ENCODE assay signal across 8 cellular contexts in the genomic region with DNA sequence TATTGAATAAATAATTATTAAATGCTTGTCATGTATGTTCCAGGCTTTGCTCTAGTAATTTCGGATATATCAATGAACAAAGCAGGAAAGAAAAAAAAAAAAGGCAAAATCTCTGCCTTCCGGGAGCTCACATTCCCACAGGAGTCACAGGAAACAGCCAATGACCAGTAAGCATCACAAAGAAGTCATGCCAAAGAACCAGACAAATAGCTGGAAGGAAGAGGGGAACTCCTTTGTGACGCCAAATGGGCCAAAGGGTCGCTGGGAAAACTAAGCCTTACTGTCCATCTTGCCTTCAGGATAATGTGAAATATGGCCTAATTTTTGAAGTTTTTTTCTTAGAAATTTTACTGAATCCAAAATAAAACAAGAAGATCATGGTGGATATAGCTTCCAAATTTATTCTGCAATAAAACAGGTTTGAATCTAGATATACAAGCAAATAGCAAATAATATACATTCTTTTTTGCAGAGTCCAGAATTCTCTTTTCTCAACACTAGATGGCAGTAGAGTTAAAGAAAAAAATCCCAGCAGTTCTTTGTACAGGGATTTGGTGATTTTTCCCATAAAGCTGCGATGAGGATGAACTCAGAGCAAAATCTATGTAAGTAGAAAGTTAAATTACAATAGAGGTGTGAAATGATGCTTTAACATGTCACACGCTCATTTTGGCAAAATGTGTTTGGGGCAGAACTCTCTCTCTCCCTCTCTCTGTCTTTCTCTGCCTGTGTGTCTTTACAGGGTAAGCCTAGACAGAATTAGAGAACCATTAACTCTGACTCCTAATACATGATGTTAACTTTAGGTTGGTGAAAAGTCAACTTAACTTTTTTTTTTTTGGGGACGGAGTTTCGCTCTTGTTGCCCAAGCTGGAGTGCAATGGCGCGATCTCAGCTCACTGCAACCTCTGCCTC.
DNase-seq lines count a peak whose midpoint lies in the region; ATAC-seq and TF ChIP-seq lines count a peak whose summit lies in the region.

No MANE protein-coding gene starts in this region.

- TF ChIP-seq CTCF in choroid plexus epithelial cell (conservative IDR thresholded peaks at IDR 0.05; ENCODE audit: low read depth, low read length) (peak; percentile 56), mesothelial cell of epicardium (IDR thresholded peaks at IDR 0.05; ENCODE audit: unreplicated experiment) (peak; percentile 81)

- no peak overlapping the region for H3K4me3 ChIP-seq in choroid plexus epithelial cell (ENCODE audit: low read depth, low read length)

- DNase-seq in SIG-M5 treated with dmso at 0.1 percent for 504 hours (lab: John Stamatoyannopoulos, UW; ENCODE audit: unreplicated experiment) (peak; percentile 4), SIG-M5 (lab: John Stamatoyannopoulos, UW) (no peak), NCI-H1694 treated with DMSO at 0.1 percent for 48 hours (lab: John Stamatoyannopoulos, UW) (peak; percentile 40), choroid plexus epithelial cell (ENCODE audit: low read depth) (peak; percentile 66), mesothelial cell of epicardium (ENCODE audit: low spot score in 2 of 2, unreplicated experiment in 2 of 2) (no peak), COR-L47 (lab: John Stamatoyannopoulos, UW) (no peak)
- no peak for DNase-seq in activated naive CD8-positive, alpha-beta T cell treated with anti-CD3 and anti-CD28 coated beads, Interleukin-2, amount 50 U/mL, for 24 hours

- no peaks in the 10 kb centered on the region for H3K27me3 Mint-ChIP-seq in mesothelial cell of epicardium (ENCODE audit: low read depth)
- H3K27me3 Mint-ChIP-seq in activated naive CD8-positive, alpha-beta T cell treated with anti-CD3 and anti-CD28 coated beads, Interleukin-2, amount 50 U/mL, for 24 hours = peaks cover 7% of the 10 kb centered on the region

- no peaks in the 10 kb centered on the region for H3K36me3 Mint-ChIP-seq in mesothelial cell of epicardium
- no peaks in the 10 kb centered on the region for H3K36me3 Mint-ChIP-seq in activated naive CD8-positive, alpha-beta T cell treated with anti-CD3 and anti-CD28 coated beads, Interleukin-2, amount 50 U/mL, for 24 hours (ENCODE audit: low read depth)

- H3K9me3 Mint-ChIP-seq in mesothelial cell of epicardium = no peaks in the 10 kb centered on the region
- H3K9me3 Mint-ChIP-seq in activated naive CD8-positive, alpha-beta T cell treated with anti-CD3 and anti-CD28 coated beads, Interleukin-2, amount 50 U/mL, for 24 hours = no peaks in the 10 kb centered on the region

- H3K27ac Mint-ChIP-seq in mesothelial cell of epicardium = no peak overlapping the region
- H3K27ac Mint-ChIP-seq in activated naive CD8-positive, alpha-beta T cell treated with anti-CD3 and anti-CD28 coated beads, Interleukin-2, amount 50 U/mL, for 24 hours = no peak overlapping the region

- no peak overlapping the region for H3K4me3 Mint-ChIP-seq in mesothelial cell of epicardium
- no peak overlapping the region for H3K4me3 Mint-ChIP-seq in activated naive CD8-positive, alpha-beta T cell treated with anti-CD3 and anti-CD28 coated beads, Interleukin-2, amount 50 U/mL, for 24 hours

- no peak for ATAC-seq in activated naive CD8-positive, alpha-beta T cell treated with anti-CD3 and anti-CD28 coated beads, Interleukin-2, amount 50 U/mL, for 24 hours
- no peak for ATAC-seq in HG02938 (IDR thresholded peaks at IDR 0.05; ENCODE audit: unreplicated experiment)

- peaks cover 1% of the 10 kb centered on the region for H3K4me1 Mint-ChIP-seq in mesothelial cell of epicardium
- peaks cover under 1% of the 10 kb centered on the region for H3K4me1 Mint-ChIP-seq in activated naive CD8-positive, alpha-beta T cell treated with anti-CD3 and anti-CD28 coated beads, Interleukin-2, amount 50 U/mL, for 24 hours

Comparison
In these comparisons a context has a peak if more than half of its experiments do, and no peak if none do; other contexts are left out.
1. DNase-seq: peak in SIG-M5 treated with dmso at 0.1 percent for 504 hours (single experiment), NCI-H1694 treated with DMSO at 0.1 percent for 48 hours (single experiment) and choroid plexus epithelial cell (single experiment); none in SIG-M5 (single experiment), mesothelial cell of epicardium (0 of 2), COR-L47 (single experiment) and activated naive CD8-positive, alpha-beta T cell treated with anti-CD3 and anti-CD28 coated beads, Interleukin-2, amount 50 U/mL, for 24 hours (single experiment).